ENCODE assay signal across 1 cellular context in genomic region chr12:104190641-104191176, GRCh38.
A peak's percentile ranks its signal among the peaks of the same experiment; 100 is the strongest.
TF ChIP-seq lines count a peak whose summit lies in the region.

No MANE protein-coding gene starts in this region.

TF ChIP-seq in H1, 55 proteins besides CTCF, POLR2A, EP300 and RAD21 (continued from another document):
- TF ChIP-seq PHF8 (conservative IDR thresholded peaks at IDR 0.05; ENCODE audit: low read depth, low read length) (no peak), SUZ12 (IDR thresholded peaks at IDR 0.05; ENCODE audit: low read length) (no peak), HDAC2 (IDR thresholded peaks at IDR 0.05; ENCODE audit: borderline replicate concordance in 1 of 2, low read depth in 2 of 2, low read length in 2 of 2) (0 out of 4 replicates have a peak, but pooled peaks of 1 of the 2 experiments have one; percentile 42), POU5F1 (IDR thresholded peaks at IDR 0.05; ENCODE audit: low read depth, low read length) (no peak), CBX8 (IDR thresholded peaks at IDR 0.05; ENCODE audit: borderline replicate concordance, low read depth, low read length) (no peak), KDM1A (IDR thresholded peaks at IDR 0.05; ENCODE audit: borderline replicate concordance, low read length) (peak; percentile 50; the same call in 1 of the 2 replicates), KDM5A (IDR thresholded peaks at IDR 0.05; ENCODE audit: low read length) (no peak)
